ENCODE assay signal across 37 cellular contexts in genomic region chr12:10801727-10802126, GRCh38. TPM values are rescaled to one million over a fixed set of nuclear protein-coding genes. Genes with fewer than 3 reads are reported as not detected.
"Had no signal": no experiment of that assay in that cellular context is flagged by ENCODE, and none has a peak within 500 bp of the region (broad histone marks: within the 10 kb centered on the region; RNA-seq: fewer than 3 reads in every experiment).

No MANE protein-coding gene starts in this region.

- H3K27ac ChIP-seq: adrenal gland, body of pancreas, breast epithelium, KMS-11, Peyer's patch, VCaP had no signal

- H3K4me2 ChIP-seq: KMS-11 had no signal

- H3K4me1 ChIP-seq: adrenal gland, body of pancreas, breast epithelium, Peyer's patch had no signal

- H3K9ac ChIP-seq: KMS-11 had no signal

- FAIRE-seq: astrocyte had no signal

- H3K27me3 ChIP-seq: body of pancreas, breast epithelium, Peyer's patch had no signal

- DNase-seq: activated CD4-positive, alpha-beta T cell treated with anti-CD3 and anti-CD28 coated beads, Interleukin-2, amount 10 ng/mL, durations not matched to agents 24 days and 14 days; activated CD4-positive, alpha-beta T cell treated with anti-CD3 and anti-CD28 coated beads, Interleukin-2, amount 50 U/mL, for 4 hours; activated CD8-positive, alpha-beta T cell treated with anti-CD3 and anti-CD28 coated beads for 36 hours; activated effector memory CD4-positive, alpha-beta T cell treated with anti-CD3 and anti-CD28 coated beads, Interleukin-2, amount 50 U/mL, for 16 hours; activated naive CD4-positive, alpha-beta T cell; activated naive CD4-positive, alpha-beta T cell treated with anti-CD3 and anti-CD28 coated beads, Interleukin-2, amount 50 U/mL, for 16 hours; activated T-cell treated with anti-CD3 and anti-CD28 coated beads, Interleukin-2, amount 50 U/mL, for 1 hour; activated T-cell treated with anti-CD3 and anti-CD28 coated beads, Interleukin-2, amount 50 U/mL, for 72 hours; adrenal gland; body of pancreas; caudate nucleus; MM.1S; MV-4-11; NCI-H1092; NCI-H1436 treated with DMSO at 0.1 percent for 48 hours; NCI-H1694 treated with DMSO at 0.1 percent for 48 hours; NCI-H2029; NCI-H345; NCI-H748 treated with DMSO at 0.1 percent for 48 hours; NK-92 treated with Interleukin-12 subunit alpha and Interleukin-12 subunit beta, amount 100 ng/mL, for 24 hours; PC-3; Peyer's patch; RPMI8226; SHP77 treated with DMSO at 0.1 percent for 48 hours; SW 1271; T-helper 1 cell; T-helper 2 cell; T-helper 9 cell had no signal

- H3K4me3 ChIP-seq: adrenal gland, body of pancreas, breast epithelium, Peyer's patch had no signal

- H3K9me3 ChIP-seq: adrenal gland, body of pancreas, breast epithelium, Peyer's patch had no signal

- ATAC-seq: activated CD8-positive, alpha-beta T cell treated with anti-CD3 and anti-CD28 coated beads for 36 hours; activated T-cell treated with anti-CD3 and anti-CD28 coated beads, Interleukin-2, amount 50 U/mL, for 72 hours; activated T-helper 17 cell treated with anti-CD3 and anti-CD28 coated beads, Interleukin-2, amount 50 U/mL, for 72 hours; body of pancreas; PC-3 had no signal

- H3K36me3 ChIP-seq: adrenal gland, breast epithelium, Peyer's patch had no signal

RNA-seq across cellular contexts. Expression of gene TAS2R7, which starts 0.7 kb away (rescaled TPM):
- total RNA-seq: activated CD4-positive, alpha-beta T cell treated with anti-CD3 and anti-CD28 coated beads, Interleukin-2, amount 10 ng/mL, durations not matched to agents 24 days and 14 days; activated CD8-positive, alpha-beta memory T cell treated with anti-CD3 and anti-CD28 coated beads for 36 hours; activated CD8-positive, alpha-beta T cell treated with anti-CD3 and anti-CD28 coated beads for 36 hours; activated T-cell treated with anti-CD3 and anti-CD28 coated beads, Interleukin-2, amount 50 U/mL, for 72 hours; activated T-helper 17 cell treated with anti-CD3 and anti-CD28 coated beads, Interleukin-2, amount 50 U/mL, for 72 hours; adrenal gland; astrocyte; body of pancreas; breast epithelium; LHCN-M2; NCI-H460; PC-3; Peyer's patch; SK-MEL-5 had no signal
- polyA plus RNA-seq: adrenal gland had no signal

RNA-seq across cellular contexts. Expression of gene TAS2R8, which starts 5.4 kb away (rescaled TPM):
- total RNA-seq: activated CD4-positive, alpha-beta T cell treated with anti-CD3 and anti-CD28 coated beads, Interleukin-2, amount 10 ng/mL, durations not matched to agents 24 days and 14 days; activated CD8-positive, alpha-beta memory T cell treated with anti-CD3 and anti-CD28 coated beads for 36 hours; activated CD8-positive, alpha-beta T cell treated with anti-CD3 and anti-CD28 coated beads for 36 hours; activated T-cell treated with anti-CD3 and anti-CD28 coated beads, Interleukin-2, amount 50 U/mL, for 72 hours; activated T-helper 17 cell treated with anti-CD3 and anti-CD28 coated beads, Interleukin-2, amount 50 U/mL, for 72 hours; astrocyte; body of pancreas; LHCN-M2; NCI-H460; PC-3; Peyer's patch; SK-MEL-5 had no signal

RNA-seq across cellular contexts. Expression of gene TAS2R9, which starts 8.2 kb away (rescaled TPM):
- total RNA-seq: activated CD4-positive, alpha-beta T cell treated with anti-CD3 and anti-CD28 coated beads, Interleukin-2, amount 10 ng/mL, durations not matched to agents 24 days and 14 days; activated CD8-positive, alpha-beta memory T cell treated with anti-CD3 and anti-CD28 coated beads for 36 hours; activated CD8-positive, alpha-beta T cell treated with anti-CD3 and anti-CD28 coated beads for 36 hours; activated T-cell treated with anti-CD3 and anti-CD28 coated beads, Interleukin-2, amount 50 U/mL, for 72 hours; activated T-helper 17 cell treated with anti-CD3 and anti-CD28 coated beads, Interleukin-2, amount 50 U/mL, for 72 hours; adrenal gland; astrocyte; body of pancreas; breast epithelium; NCI-H460; PC-3; Peyer's patch; SK-MEL-5 had no signal

RNA-seq across cellular contexts. Expression of gene TAS2R10, which starts 24.4 kb away (rescaled TPM):
- total RNA-seq: activated CD4-positive, alpha-beta T cell treated with anti-CD3 and anti-CD28 coated beads, Interleukin-2, amount 10 ng/mL, durations not matched to agents 24 days and 14 days; activated CD8-positive, alpha-beta T cell treated with anti-CD3 and anti-CD28 coated beads for 36 hours; Peyer's patch had no signal
